10 cellular contexts compared by ENCODE assay signal in the genomic region with DNA sequence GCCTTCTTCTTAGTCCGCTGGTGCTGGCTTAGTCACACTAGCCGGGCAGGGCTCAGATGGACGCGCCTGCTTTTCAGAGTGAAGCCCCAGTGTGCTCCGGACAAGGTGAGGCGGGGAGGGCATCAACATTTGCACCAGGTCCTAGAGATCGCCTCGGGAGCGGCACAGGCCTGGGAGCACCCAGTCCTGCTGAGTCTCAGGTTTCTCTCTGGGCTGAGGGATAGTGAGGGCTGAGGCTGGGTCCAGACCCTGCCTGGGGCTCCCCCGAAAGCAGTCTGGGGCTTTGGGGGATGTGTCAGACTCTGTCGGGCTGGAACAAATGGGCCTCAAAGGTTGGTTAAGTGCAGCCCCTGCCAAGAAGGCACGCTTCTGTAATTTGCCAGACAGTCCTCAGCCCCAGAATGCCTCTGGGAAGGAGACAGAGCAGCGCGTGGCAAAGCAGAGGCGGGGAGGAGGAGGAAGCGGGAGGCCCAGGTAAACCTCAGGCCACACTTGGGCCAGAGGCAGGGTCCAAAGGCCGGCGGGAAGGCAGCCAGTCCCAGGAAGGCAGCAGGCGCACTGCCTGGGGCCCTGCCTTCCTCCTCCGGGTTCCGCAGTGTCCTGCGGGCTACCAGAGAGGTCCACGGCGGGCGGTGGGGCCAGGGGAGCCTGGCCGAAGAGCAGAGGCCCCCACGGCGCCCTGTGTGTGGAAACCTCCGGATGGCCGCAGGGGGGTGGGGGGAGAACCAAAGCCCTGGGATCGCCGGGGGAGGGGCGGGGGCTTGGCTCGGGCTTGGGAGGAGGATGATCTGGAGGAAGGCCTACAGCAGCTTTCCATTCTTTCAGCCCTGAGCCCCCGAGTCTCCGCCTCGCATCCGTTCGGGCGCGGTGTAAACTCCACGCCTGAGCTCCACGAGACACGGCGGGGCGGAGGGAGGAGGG. TPM values are rescaled to one million over a fixed set of nuclear protein-coding genes. Genes with fewer than 3 reads are reported as not detected.
DNase-seq lines count a peak whose midpoint lies in the region; ATAC-seq, FAIRE-seq and TF ChIP-seq lines count a peak whose summit lies in the region.
"Had no signal": no experiment of that assay in that cellular context is flagged by ENCODE, and none has a peak within 500 bp of the region (broad histone marks: within the 10 kb centered on the region; RNA-seq: fewer than 3 reads in every experiment).

No MANE protein-coding gene starts in this region.

- no peak overlapping the region for H3K27ac ChIP-seq in endodermal cell (ENCODE audit: low read depth, low read length)
- H3K27ac ChIP-seq in mucosa of rectum (ENCODE audit: low read depth in 2 of 2, low read length in 2 of 2), result peak overlapping the region; percentile 16 to 94
- H3K27ac ChIP-seq in MM.1S (ENCODE audit: low read length), result no peak overlapping the region
- H3K27ac ChIP-seq: cardiac muscle cell had no signal

- no peaks in the 10 kb centered on the region for H3K27me3 ChIP-seq in endodermal cell (ENCODE audit: control insufficient read depth, insufficient read depth, low read length, poor library complexity, severe bottlenecking)
- H3K27me3 ChIP-seq in mucosa of rectum (ENCODE audit: control insufficient read depth in 2 of 2, insufficient read depth in 2 of 2, low read length in 2 of 2), result no peaks in the 10 kb centered on the region
- no peaks in the 10 kb centered on the region for H3K27me3 ChIP-seq in MM.1S (replicated peaks; ENCODE audit: insufficient read depth, low read length)
- H3K27me3 ChIP-seq: cardiac muscle cell had no signal

- peaks cover 27% of the 10 kb centered on the region for H3K36me3 ChIP-seq in endodermal cell (ENCODE audit: control insufficient read depth, insufficient read depth, low read length)
- peaks cover 32 to 33% of the 10 kb centered on the region in 2 donors for H3K36me3 ChIP-seq in mucosa of rectum (ENCODE audit: control insufficient read depth in 2 of 2, insufficient read depth in 2 of 2, low read length in 2 of 2)
- H3K36me3 ChIP-seq in MM.1S (replicated peaks; ENCODE audit: insufficient read depth, low read length), result 0 out of 2 replicates have a peak, but pooled peaks cover 4% of the 10 kb centered on the region
- H3K36me3 ChIP-seq: cardiac muscle cell had no signal

- WGBS in endodermal cell (ENCODE audit: insufficient coverage in 1 of 2, insufficient read length in 1 of 2), 2 experiments, result 85 to 98% methylated on average over 7 to 46 of the region's 46 CpGs

- no peaks in the 10 kb centered on the region for H3K4me1 ChIP-seq in endodermal cell (ENCODE audit: control insufficient read depth, insufficient read depth, low read length)
- peaks cover 8 to 20% of the 10 kb centered on the region in 2 donors for H3K4me1 ChIP-seq in mucosa of rectum (ENCODE audit: control insufficient read depth in 2 of 2, insufficient read depth in 2 of 2, low read length in 2 of 2)
- H3K4me1 ChIP-seq in MM.1S (ENCODE audit: low read length), result no peaks in the 10 kb centered on the region

- no peaks in the 10 kb centered on the region for H3K27me3 Mint-ChIP-seq in stimulated activated naive CD8-positive, alpha-beta T cell treated with anti-CD3 and anti-CD28 coated beads, Interleukin-15, amount 100 ng/mL, for 72 hours
- H3K27me3 Mint-ChIP-seq in endodermal cell (ENCODE audit: insufficient read depth), result peaks cover 1% of the 10 kb centered on the region

- no peaks in the 10 kb centered on the region for H3K79me2 ChIP-seq in MM.1S (ENCODE audit: low read length)

- no peaks in the 10 kb centered on the region for H3F3A ChIP-seq in MM.1S (ENCODE audit: insufficient read depth, low read length)

- H4K20me1 ChIP-seq in MM.1S (ENCODE audit: insufficient read depth, low read length), result no peaks in the 10 kb centered on the region

- ATAC-seq in stimulated activated naive CD8-positive, alpha-beta T cell treated with anti-CD3 and anti-CD28 coated beads, Interleukin-15, amount 100 ng/mL, for 72 hours, result peak; percentile 32
- no peak for ATAC-seq in stimulated activated naive CD8-positive, alpha-beta T cell treated with anti-CD3 and anti-CD28 coated beads, Interleukin-15, Interleukin-2, amounts not matched to agents 100 U/mL and 50 U/mL, for 24 hours

- no peaks in the 10 kb centered on the region for H3K9me2 ChIP-seq in MM.1S (replicated peaks; ENCODE audit: insufficient read depth, low read length)

- H3K4me3 Mint-ChIP-seq in stimulated activated naive CD8-positive, alpha-beta T cell treated with anti-CD3 and anti-CD28 coated beads, Interleukin-15, amount 100 ng/mL, for 72 hours, result no peak overlapping the region
- no peak overlapping the region for H3K4me3 Mint-ChIP-seq in endodermal cell

- no peak overlapping the region for H3K4me2 ChIP-seq in MM.1S (ENCODE audit: low read depth, low read length)

- DNase-seq in stimulated activated naive CD8-positive, alpha-beta T cell treated with anti-CD3 and anti-CD28 coated beads, Interleukin-15, amount 100 ng/mL, for 72 hours, result no peak
- no peak for DNase-seq in stimulated activated naive CD8-positive, alpha-beta T cell treated with anti-CD3 and anti-CD28 coated beads, Interleukin-15, Interleukin-2, amounts not matched to agents 100 U/mL and 50 U/mL, for 24 hours
- DNase-seq in endodermal cell (peak; percentile 85), NCI-H446 treated with DMSO at 0.1 percent for 48 hours (lab: John Stamatoyannopoulos, UW) (no peak), D721Med (ENCODE audit: insufficient read length, low spot score) (no peak), C1 segment of cervical spinal cord (lab: John Stamatoyannopoulos, UW) (no peak), MM.1S (no peak)
- DNase-seq: NCI-H1417 treated with DMSO at 0.1 percent for 48 hours had no signal

- TF ChIP-seq CTCF in endodermal cell (conservative IDR thresholded peaks at IDR 0.05) (no peak), D721Med (IDR thresholded peaks at IDR 0.05; ENCODE audit: insufficient read depth, missing control alignments) (no peak), MM.1S (IDR thresholded peaks at IDR 0.05; ENCODE audit: low read length) (no peak)

- FAIRE-seq in D721Med (lab: Jason Lieb, UNC), result no peak

- no peaks in the 10 kb centered on the region for H3K9me3 ChIP-seq in endodermal cell (ENCODE audit: control insufficient read depth, low read length)
- no peaks in the 10 kb centered on the region for H3K9me3 ChIP-seq in mucosa of rectum (ENCODE audit: control insufficient read depth in 2 of 2, low read length in 2 of 2)
- H3K9me3 ChIP-seq in MM.1S (replicated peaks; ENCODE audit: insufficient read depth, low read length), result no peaks in the 10 kb centered on the region

- no peak overlapping the region for H2AFZ ChIP-seq in MM.1S (ENCODE audit: low read length)

- H3K27ac Mint-ChIP-seq in stimulated activated naive CD8-positive, alpha-beta T cell treated with anti-CD3 and anti-CD28 coated beads, Interleukin-15, amount 100 ng/mL, for 72 hours, result no peak overlapping the region
- no peak overlapping the region for H3K27ac Mint-ChIP-seq in endodermal cell

- H3K9ac ChIP-seq in endodermal cell (ENCODE audit: extremely low read depth, low read length, poor library complexity, severe bottlenecking) (no peak overlapping the region), mucosa of rectum (ENCODE audit: low read depth in 1 of 2, low read length in 2 of 2) (peak overlapping the region in 1 of 2 donors; percentile 66), MM.1S (ENCODE audit: low read length) (no peak overlapping the region)

- no peaks in the 10 kb centered on the region for H3K9me3 Mint-ChIP-seq in stimulated activated naive CD8-positive, alpha-beta T cell treated with anti-CD3 and anti-CD28 coated beads, Interleukin-15, amount 100 ng/mL, for 72 hours
- peaks cover 2% of the 10 kb centered on the region for H3K9me3 Mint-ChIP-seq in endodermal cell

- H3K36me3 Mint-ChIP-seq in endodermal cell (ENCODE audit: low read depth), result peaks cover 29% of the 10 kb centered on the region

- H3K4me3 ChIP-seq in endodermal cell (ENCODE audit: low read length) (no peak overlapping the region), mucosa of rectum (ENCODE audit: low read length in 2 of 2) (no peak overlapping the region), MM.1S (ENCODE audit: low read length) (no peak overlapping the region)
- H3K4me3 ChIP-seq: cardiac muscle cell had no signal

- H3K4me1 Mint-ChIP-seq in stimulated activated naive CD8-positive, alpha-beta T cell treated with anti-CD3 and anti-CD28 coated beads, Interleukin-15, amount 100 ng/mL, for 72 hours, result peaks cover 7% of the 10 kb centered on the region
- H3K4me1 Mint-ChIP-seq in endodermal cell, result peaks cover 15% of the 10 kb centered on the region

RNA-seq across cellular contexts. Expression of a gene that starts 39.5 kb away (rescaled TPM):
- total RNA-seq in endodermal cell, result 1 to 10 TPM; 1.4 to 3.7 TPM
- 4.4 TPM for polyA plus RNA-seq in endodermal cell (2013, experiment 1 of 2)
- 2.5 TPM for polyA plus RNA-seq in endodermal cell (2013, experiment 2 of 2)

Comparison
In these comparisons a context has a peak if more than half of its experiments do, and no peak if none do; other contexts are left out.
1. H3K27ac ChIP-seq: peak in mucosa of rectum (2 of 2); none in endodermal cell (single experiment) and MM.1S (single experiment).